ENCODE assay signal across 9 cellular contexts in the genomic region with DNA sequence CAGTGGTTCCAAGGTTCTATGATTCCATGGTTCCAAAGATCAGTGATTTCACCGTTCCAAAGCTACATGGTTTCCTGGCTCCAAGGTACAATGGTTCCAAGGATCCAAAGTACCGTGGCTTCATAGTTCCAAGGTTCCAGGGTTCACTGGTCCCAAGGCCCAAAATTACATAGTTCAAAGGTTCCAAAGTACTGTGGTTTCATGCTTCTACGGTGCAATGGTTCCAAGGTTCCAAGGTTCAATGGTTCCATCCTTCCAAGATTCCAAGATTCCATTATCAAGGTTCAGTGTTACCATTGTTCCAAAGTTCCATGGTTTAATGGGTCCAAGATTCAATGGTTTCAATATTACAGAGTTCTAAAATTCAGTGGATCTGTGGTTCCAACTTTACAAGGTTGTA. TPM values are rescaled to one million over a fixed set of nuclear protein-coding genes. Genes with fewer than 3 reads are reported as not detected.
"Had no signal": no experiment of that assay in that cellular context is flagged by ENCODE, and none has a peak within 500 bp of the region (broad histone marks: within the 10 kb centered on the region; RNA-seq: fewer than 3 reads in every experiment).

No MANE protein-coding gene starts in this region.

- FAIRE-seq: HepG2, HTR-8/SVneo had no signal

- H3K4me2 ChIP-seq: KMS-11 had no signal

- DNase-seq: IMR-90, KBM-7, KG1 had no signal

- H3K27ac ChIP-seq: HL-60, KMS-11 had no signal

- H3K9ac ChIP-seq: KMS-11 had no signal

- ATAC-seq: HepG2 had no signal

RNA-seq across cellular contexts. Expression of a gene that starts 43.0 kb away (rescaled TPM):
- total RNA-seq: HepG2, HT-29 had no signal

RNA-seq across cellular contexts. Expression of a gene that starts 52.0 kb away (rescaled TPM):
- total RNA-seq: HepG2, HT-29, HT1080 had no signal
- polyA plus RNA-seq: HepG2 had no signal
